Comparison of ENCODE assay signal across 28 cellular contexts in genomic region chr9:78130853-78131252, GRCh38.
"Had no signal": no experiment of that assay in that cellular context is flagged by ENCODE, and none has a peak within 500 bp of the region (broad histone marks: within the 10 kb centered on the region; RNA-seq: fewer than 3 reads in every experiment).

No MANE protein-coding gene starts in this region.

- H3K27ac ChIP-seq: colonic mucosa, esophagus muscularis mucosa, foreskin keratinocyte, lower lobe of right lung, neutrophil, parathyroid adenoma, prostate gland, right atrium auricular region, testis, tibial artery had no signal

- ATAC-seq: left ventricle myocardium superior; natural killer cell treated with Interleukin-12 subunit alpha and Interleukin-12 subunit beta and Interleukin-15 and Interleukin-18, amount 100 ng/mL, for 72 hours; stimulated activated naive CD8-positive, alpha-beta T cell treated with anti-CD3 and anti-CD28 coated beads, Interleukin-15, amount 100 ng/mL, for 72 hours had no signal

- H3K4me1 ChIP-seq: colonic mucosa, lower lobe of right lung, parathyroid adenoma, prostate gland, testis had no signal

- H3K36me3 Mint-ChIP-seq: mesothelial cell of epicardium, type B pancreatic cell had no signal

- H3K9me3 ChIP-seq: colonic mucosa, esophagus muscularis mucosa, lower lobe of right lung, mucosa of descending colon, neutrophil, prostate gland, right atrium auricular region, testis, tibial artery had no signal

- H3K27me3 Mint-ChIP-seq: stimulated activated naive CD8-positive, alpha-beta T cell treated with anti-CD3 and anti-CD28 coated beads, Interleukin-15, amount 100 ng/mL, for 72 hours; type B pancreatic cell had no signal

- H3K36me3 ChIP-seq: colonic mucosa, esophagus muscularis mucosa, lower lobe of right lung, neutrophil, prostate gland, right atrium auricular region, tibial artery had no signal

- H3K79me2 ChIP-seq: parathyroid adenoma had no signal

- H3K4me3 Mint-ChIP-seq: dendritic cell treated with granulocyte-macrophage colony-stimulating factor and Interleukin-4, amounts not matched to agents 40 ng/mL and 50 ng/mL, for 4 days; memory B cell; mesothelial cell of epicardium; natural killer cell treated with Interleukin-12 subunit alpha and Interleukin-12 subunit beta and Interleukin-15 and Interleukin-18, amount 100 ng/mL, for 72 hours; neural crest cell; stimulated activated naive CD8-positive, alpha-beta T cell treated with anti-CD3 and anti-CD28 coated beads, Interleukin-15, amount 100 ng/mL, for 72 hours; type B pancreatic cell had no signal

- DNase-seq: colonic mucosa; effector memory CD4-positive, alpha-beta T cell; foreskin keratinocyte; head of caudate nucleus; left ventricle myocardium superior; lower lobe of right lung; mucosa of descending colon; naive B cell; stimulated activated CD4-positive, alpha-beta T cell treated with anti-CD3 and anti-CD28 coated beads, Interleukin-12 subunit alpha, Interleukin-12 subunit beta, amount 100 ng/mL, for 4 hours; stimulated activated CD4-positive, alpha-beta T cell treated with anti-CD3 and anti-CD28 coated beads, Interleukin-1b, Interleukin-23, amount 100 ng/mL, for 48 hours; stimulated activated CD4-positive, alpha-beta T cell treated with anti-CD3 and anti-CD28 coated beads, Interleukin-4, amount 100 ng/mL, for 1 hour; stimulated activated CD8-positive, alpha-beta memory T cell treated with anti-CD3 and anti-CD28 coated beads, Interleukin-4, amount 100 ng/mL, for 48 hours; stimulated activated naive CD4-positive, alpha-beta T cell; stimulated activated naive CD8-positive, alpha-beta T cell treated with anti-CD3 and anti-CD28 coated beads, Interleukin-15, amount 100 ng/mL, for 72 hours; testis; tibial artery had no signal

- H3K27me3 ChIP-seq: colonic mucosa, esophagus muscularis mucosa, foreskin keratinocyte, neutrophil, right atrium auricular region, testis, tibial artery had no signal

- H3K27ac Mint-ChIP-seq: memory B cell; mesothelial cell of epicardium; naive B cell; natural killer cell treated with Interleukin-12 subunit alpha and Interleukin-12 subunit beta and Interleukin-15 and Interleukin-18, amount 100 ng/mL, for 72 hours; stimulated activated naive CD8-positive, alpha-beta T cell treated with anti-CD3 and anti-CD28 coated beads, Interleukin-15, amount 100 ng/mL, for 72 hours; type B pancreatic cell had no signal

- H2AFZ ChIP-seq: parathyroid adenoma had no signal

- H3K9me3 Mint-ChIP-seq: dendritic cell treated with granulocyte-macrophage colony-stimulating factor and Interleukin-4, amounts not matched to agents 40 ng/mL and 50 ng/mL, for 4 days; memory B cell; mesothelial cell of epicardium; natural killer cell treated with Interleukin-12 subunit alpha and Interleukin-12 subunit beta and Interleukin-15 and Interleukin-18, amount 100 ng/mL, for 72 hours; neural crest cell; type B pancreatic cell had no signal

- H3K9ac ChIP-seq: parathyroid adenoma had no signal

- H3K4me3 ChIP-seq: colonic mucosa, esophagus muscularis mucosa, lower lobe of right lung, mucosa of descending colon, prostate gland, right atrium auricular region, smooth muscle cell, testis, tibial artery had no signal
